ENCODE assay signal across 34 cellular contexts in the genomic region with DNA sequence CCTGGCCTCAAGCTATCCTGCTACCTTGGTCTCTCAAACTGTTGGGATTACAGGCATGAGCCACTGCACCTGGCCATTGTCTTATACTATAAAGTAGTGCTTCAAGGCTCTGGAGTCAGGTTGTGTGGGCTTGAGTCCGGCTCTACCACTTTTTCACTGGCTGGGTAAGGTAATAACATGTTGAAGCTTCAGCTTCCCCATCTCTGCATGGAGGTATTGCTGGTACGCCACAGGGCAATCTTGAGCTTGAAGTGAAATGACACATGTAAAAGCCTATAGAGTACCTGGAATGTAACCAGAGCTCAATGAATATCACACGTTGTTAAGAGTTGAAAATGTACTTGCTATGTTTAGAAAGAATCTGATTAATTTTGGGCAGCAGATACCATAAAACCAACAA.
"Had no signal": no experiment of that assay in that cellular context is flagged by ENCODE, and none has a peak within 500 bp of the region (broad histone marks: within the 10 kb centered on the region; RNA-seq: fewer than 3 reads in every experiment).

No MANE protein-coding gene starts in this region.

- H3K4me3 ChIP-seq: MG63 had no signal

- H3K9me3 ChIP-seq: MG63 had no signal

- DNase-seq: Karpas-422, Kasumi-1, MM.1S, MV-4-11, NCI-H1048, NCI-H1092, NCI-H1092 treated with DMSO at 0.1 percent for 48 hours, NCI-H1105, NCI-H1105 treated with DMSO at 0.1 percent for 48 hours, NCI-H1417, NCI-H1417 treated with DMSO at 0.1 percent for 48 hours, NCI-H1436, NCI-H1436 treated with DMSO at 0.1 percent for 48 hours, NCI-H146, NCI-H1694, NCI-H1694 treated with DMSO at 0.1 percent for 48 hours, NCI-H187, NCI-H187 treated with DMSO at 0.1 percent for 48 hours, NCI-H1930, NCI-H2029, NCI-H2029 treated with DMSO at 0.1 percent for 48 hours, NCI-H2081, NCI-H2081 treated with DMSO at 0.1 percent for 48 hours, NCI-H2107, NCI-H2171, NCI-H2171 treated with DMSO at 0.1 percent for 48 hours, NCI-H2227 treated with DMSO at 0.1 percent for 48 hours, NCI-H345, NCI-H446, NCI-H446 treated with DMSO at 0.1 percent for 48 hours, NCI-H510A, NCI-H510A treated with DMSO at 0.1 percent for 48 hours, NCI-H524 had no signal

- H3K36me3 ChIP-seq: MG63 had no signal

- H3K27me3 ChIP-seq: MG63 had no signal
